17 cellular contexts compared by ENCODE assay signal in genomic region chr15:62824111-62824737, GRCh38.
A peak's percentile ranks its signal among the peaks of the same experiment; 100 is the strongest.
DNase-seq lines count a peak whose midpoint lies in the region; ATAC-seq and TF ChIP-seq lines count a peak whose summit lies in the region.
"Had no signal": no experiment of that assay in that cellular context is flagged by ENCODE, and none has a peak within 500 bp of the region (broad histone marks: within the 10 kb centered on the region; RNA-seq: fewer than 3 reads in every experiment).

No MANE protein-coding gene starts in this region.

- H3K9me3 Mint-ChIP-seq in activated T-cell treated with anti-CD3 and anti-CD28 coated beads, Interleukin-2, amount 50 U/mL, for 72 hours = no peaks in the 10 kb centered on the region
- H3K9me3 Mint-ChIP-seq: activated naive CD8-positive, alpha-beta T cell treated with anti-CD3 and anti-CD28 coated beads for 36 hours; neural crest cell had no signal

- peak; percentile 86 for ATAC-seq in SK-N-SH treated with all-trans-retinoic acid at 6 μM for 48 hours
- ATAC-seq in activated T-cell treated with anti-CD3 and anti-CD28 coated beads, Interleukin-2, amount 50 U/mL, for 72 hours (replicated peaks in 1 of 2) = no peak
- ATAC-seq: heart right ventricle, K562, left lung had no signal

- no peaks in the 10 kb centered on the region for H3K36me3 Mint-ChIP-seq in activated T-cell treated with anti-CD3 and anti-CD28 coated beads, Interleukin-2, amount 50 U/mL, for 72 hours (ENCODE audit: insufficient read depth in 2 of 2)
- H3K36me3 Mint-ChIP-seq: activated naive CD8-positive, alpha-beta T cell treated with anti-CD3 and anti-CD28 coated beads for 36 hours had no signal

- no peak overlapping the region for H3K9ac ChIP-seq in skeletal muscle satellite cell (ENCODE audit: low read depth, low read length)

- H3K4me2 ChIP-seq in skeletal muscle satellite cell (ENCODE audit: low read length) = peak overlapping the region; percentile 46

- peaks cover 22% of the 10 kb centered on the region for H3K4me1 ChIP-seq in skeletal muscle satellite cell (ENCODE audit: control insufficient read depth, insufficient read depth, low read length)
- H3K4me1 ChIP-seq: left lung, spleen, testis had no signal

- H3K9me3 ChIP-seq in skeletal muscle satellite cell (replicated peaks; ENCODE audit: low read length) = no peaks in the 10 kb centered on the region
- H3K9me3 ChIP-seq: heart right ventricle, left lung, spleen, testis had no signal

- peaks cover 3% of the 10 kb centered on the region for H3K4me1 Mint-ChIP-seq in activated T-cell treated with anti-CD3 and anti-CD28 coated beads, Interleukin-2, amount 50 U/mL, for 72 hours (ENCODE audit: low read depth)
- H3K4me1 Mint-ChIP-seq: activated naive CD8-positive, alpha-beta T cell treated with anti-CD3 and anti-CD28 coated beads for 36 hours; neural crest cell had no signal

- DNase-seq in GM04503 (ENCODE audit: low read depth) = peak; percentile 42
- peak; percentile 82 for DNase-seq in fibroblast of the aortic adventitia (ENCODE audit: low read depth)
- DNase-seq in NCI-H2107 treated with DMSO at 0.1 percent for 48 hours (lab: John Stamatoyannopoulos, UW; ENCODE audit: unreplicated experiment) = no peak
- no peak for DNase-seq in activated T-cell treated with anti-CD3 and anti-CD28 coated beads, Interleukin-2, amount 50 U/mL, for 72 hours
- DNase-seq in mucosa of gallbladder (ENCODE audit: low spot score) = no peak
- DNase-seq in NCI-H2029 (lab: John Stamatoyannopoulos, UW) = no peak
- DNase-seq: activated CD8-positive, alpha-beta memory T cell treated with anti-CD3 and anti-CD28 coated beads, Interleukin-2, amount 50 U/mL, for 48 hours; activated naive CD8-positive, alpha-beta T cell treated with anti-CD3 and anti-CD28 coated beads for 36 hours; heart right ventricle; left lung; NCI-H1694 treated with DMSO at 0.1 percent for 48 hours; spleen; testis had no signal

- no peak for TF ChIP-seq CTCF in fibroblast of the aortic adventitia (IDR thresholded peaks at IDR 0.05; ENCODE audit: insufficient read depth, low read length)

- no peak overlapping the region for H3K27ac Mint-ChIP-seq in activated T-cell treated with anti-CD3 and anti-CD28 coated beads, Interleukin-2, amount 50 U/mL, for 72 hours
- H3K27ac Mint-ChIP-seq: activated naive CD8-positive, alpha-beta T cell treated with anti-CD3 and anti-CD28 coated beads for 36 hours had no signal

- H3K27me3 Mint-ChIP-seq in activated T-cell treated with anti-CD3 and anti-CD28 coated beads, Interleukin-2, amount 50 U/mL, for 72 hours (ENCODE audit: low read depth) = peaks cover 7% of the 10 kb centered on the region
- H3K27me3 Mint-ChIP-seq: activated naive CD8-positive, alpha-beta T cell treated with anti-CD3 and anti-CD28 coated beads for 36 hours had no signal

- H3K36me3 ChIP-seq in skeletal muscle satellite cell (ENCODE audit: insufficient read depth, low read length) = peaks cover 7% of the 10 kb centered on the region
- H3K36me3 ChIP-seq: left lung, spleen had no signal

- H3K4me3 ChIP-seq in fibroblast of the aortic adventitia (ENCODE audit: low read depth, low read length) (no peak overlapping the region), skeletal muscle satellite cell (ENCODE audit: low read length) (no peak overlapping the region)
- H3K4me3 ChIP-seq: heart right ventricle, K562, left lung, spleen, testis had no signal

- H3K4me3 Mint-ChIP-seq in activated T-cell treated with anti-CD3 and anti-CD28 coated beads, Interleukin-2, amount 50 U/mL, for 72 hours = no peak overlapping the region
- H3K4me3 Mint-ChIP-seq: activated naive CD8-positive, alpha-beta T cell treated with anti-CD3 and anti-CD28 coated beads for 36 hours; neural crest cell had no signal

- no peaks in the 10 kb centered on the region for H3K27me3 ChIP-seq in skeletal muscle satellite cell (ENCODE audit: control insufficient read depth, insufficient read depth, low read length)
- H3K27me3 ChIP-seq: heart right ventricle, left lung, spleen, testis had no signal

TF ChIP-seq in SK-N-SH treated with all-trans-retinoic acid at 6 μM for 48 hours, 23 proteins besides CTCF, POLR2A, EP300 and RAD21:
- TF ChIP-seq GLIS3 (CRISPR knock-in tag; IDR thresholded peaks at IDR 0.05) (no peak), OSR1 (CRISPR knock-in tag; IDR thresholded peaks at IDR 0.05) (no peak), CREB5 (CRISPR knock-in tag; IDR thresholded peaks at IDR 0.05; ENCODE audit: low read depth) (no peak), SNAI2 (CRISPR knock-in tag; IDR thresholded peaks at IDR 0.05) (no peak), TOX (CRISPR knock-in tag; IDR thresholded peaks at IDR 0.05; ENCODE audit: borderline replicate concordance) (no peak), TCF4 (CRISPR knock-in tag; IDR thresholded peaks at IDR 0.05; ENCODE audit: borderline replicate concordance) (no peak), ZNF70 (CRISPR knock-in tag; IDR thresholded peaks at IDR 0.05) (no peak), TSHZ2 (CRISPR knock-in tag; IDR thresholded peaks at IDR 0.05) (no peak), ZNF8 (CRISPR knock-in tag; IDR thresholded peaks at IDR 0.05) (no peak), ESRRG (CRISPR knock-in tag; IDR thresholded peaks at IDR 0.05) (no peak), ARNTL (CRISPR knock-in tag; IDR thresholded peaks at IDR 0.05; ENCODE audit: borderline replicate concordance, low read depth) (no peak), ZC3H10 (CRISPR knock-in tag; IDR thresholded peaks at IDR 0.05) (no peak), BACH2 (CRISPR knock-in tag; IDR thresholded peaks at IDR 0.05; ENCODE audit: borderline replicate concordance) (no peak), POU6F1 (CRISPR knock-in tag; IDR thresholded peaks at IDR 0.05; ENCODE audit: borderline replicate concordance, low read depth) (no peak), ZNF565 (CRISPR knock-in tag; conservative IDR thresholded peaks at IDR 0.05; ENCODE audit: low read depth) (no peak)

Comparison
In these comparisons a context has a peak if more than half of its experiments do, and no peak if none do; other contexts are left out.
1. DNase-seq: peak in GM04503 (single experiment) and fibroblast of the aortic adventitia (single experiment); none in NCI-H2107 treated with DMSO at 0.1 percent for 48 hours (single experiment), activated T-cell treated with anti-CD3 and anti-CD28 coated beads, Interleukin-2, amount 50 U/mL, for 72 hours (0 of 2), mucosa of gallbladder (single experiment) and NCI-H2029 (single experiment).